Comparison of ENCODE assay signal across 14 cellular contexts in genomic region chr7:55437375-55437774, GRCh38.
A peak's percentile ranks its signal among the peaks of the same experiment; 100 is the strongest.
DNase-seq lines count a peak whose midpoint lies in the region; ATAC-seq, FAIRE-seq and TF ChIP-seq lines count a peak whose summit lies in the region.
"Had no signal": no experiment of that assay in that cellular context is flagged by ENCODE, and none has a peak within 500 bp of the region (broad histone marks: within the 10 kb centered on the region; RNA-seq: fewer than 3 reads in every experiment).

No MANE protein-coding gene starts in this region.

- TF ChIP-seq RAD21 in GM12878 (IDR thresholded peaks at IDR 0.05; ENCODE audit: insufficient read depth, low read depth, low read length), result no peak

- no peak for FAIRE-seq in GM12878 (lab: Jason Lieb, UNC)
- FAIRE-seq: GM18507, K562 had no signal

- no peaks in the 10 kb centered on the region for H3K27me3 ChIP-seq in GM12878 (replicated peaks in 1 of 2; ENCODE audit: control insufficient read depth in 2 of 2, insufficient read depth in 2 of 2, low read length in 1 of 2)
- H3K27me3 ChIP-seq: BLaER1 had no signal

- no peak overlapping the region for H3K4me3 Mint-ChIP-seq in activated CD4-positive, alpha-beta T cell treated with anti-CD3 and anti-CD28 coated beads, Interleukin-2, amount 10 ng/mL, durations not matched to agents 7 days and 5 days
- H3K4me3 Mint-ChIP-seq in activated CD4-positive, alpha-beta T cell treated with anti-CD3 and anti-CD28 coated beads for 36 hours, result no peak overlapping the region

- in situ Hi-C loops in GM12878 (cut with MboI), result loop anchor here (5.0 kb wide), 1 partner anchor 155 kb away; no protein-coding TSS in a partner anchor

- TF ChIP-seq POLR2A in GM12878 (IDR thresholded peaks at IDR 0.05; ENCODE audit: low read depth, low read length), result no peak

- H4K20me1 ChIP-seq in GM12878 (ENCODE audit: control insufficient read depth, insufficient read depth), result no peaks in the 10 kb centered on the region
- H4K20me1 ChIP-seq: BLaER1 had no signal

- no peak for ATAC-seq in activated CD4-positive, alpha-beta T cell treated with anti-CD3 and anti-CD28 coated beads for 36 hours
- no peak for ATAC-seq in GM12878
- ATAC-seq: K562 had no signal

- TF ChIP-seq EP300 in GM12878 (IDR thresholded peaks at IDR 0.05; ENCODE audit: borderline replicate concordance in 1 of 2, control insufficient read depth in 1 of 2, low read depth in 2 of 2, low read length in 2 of 2), result no peak

- H3K9me3 Mint-ChIP-seq in activated CD4-positive, alpha-beta T cell treated with anti-CD3 and anti-CD28 coated beads, Interleukin-2, amount 10 ng/mL, durations not matched to agents 7 days and 5 days, result no peaks in the 10 kb centered on the region
- no peaks in the 10 kb centered on the region for H3K9me3 Mint-ChIP-seq in activated CD4-positive, alpha-beta T cell treated with anti-CD3 and anti-CD28 coated beads for 36 hours (ENCODE audit: low read depth)

- H3K4me1 Mint-ChIP-seq in activated CD4-positive, alpha-beta T cell treated with anti-CD3 and anti-CD28 coated beads, Interleukin-2, amount 10 ng/mL, durations not matched to agents 7 days and 5 days, result peaks cover 59% of the 10 kb centered on the region
- H3K4me1 Mint-ChIP-seq in activated CD4-positive, alpha-beta T cell treated with anti-CD3 and anti-CD28 coated beads for 36 hours, result peaks cover 50% of the 10 kb centered on the region

- no peak overlapping the region for H3K4me2 ChIP-seq in GM12878 (ENCODE audit: control insufficient read depth, insufficient read depth)
- H3K4me2 ChIP-seq: BLaER1 had no signal

- no peaks in the 10 kb centered on the region for H3K9me3 ChIP-seq in GM12878 (replicated peaks; ENCODE audit: control insufficient read depth, insufficient read depth, low read length)
- H3K9me3 ChIP-seq: BLaER1 had no signal

- TF ChIP-seq CTCF in GM12878 (IDR thresholded peaks at IDR 0.05 in 2 of 3, conservative IDR thresholded peaks at IDR 0.05 in 1 of 3; ENCODE audit: control insufficient read depth in 2 of 3, extremely low read depth in 1 of 3, insufficient read depth in 1 of 3, low read depth in 3 of 3, low read length in 3 of 3), result no peak

- DNase-seq in activated CD4-positive, alpha-beta T cell treated with anti-CD3 and anti-CD28 coated beads, Interleukin-2, amount 10 ng/mL, durations not matched to agents 7 days and 5 days, result no peak
- DNase-seq in activated CD4-positive, alpha-beta T cell treated with anti-CD3 and anti-CD28 coated beads for 36 hours, result no peak
- DNase-seq in NCI-H82 (lab: John Stamatoyannopoulos, UW) (peak; percentile 46), GM12878 (ENCODE audit: low read depth, low spot score) (no peak), DMS53 (lab: John Stamatoyannopoulos, UW) (no peak), mesenteric fat pad (ENCODE audit: low spot score) (no peak), SHP77 treated with DMSO at 0.1 percent for 48 hours (lab: John Stamatoyannopoulos, UW) (no peak)
- DNase-seq: 8988T, AML-193, GF-D8, HCEC 1CT had no signal

- intact Hi-C loops in activated CD4-positive, alpha-beta T cell treated with anti-CD3 and anti-CD28 coated beads for 36 hours (cut with DNase I, micrococcal nuclease), result no loop called here
- intact Hi-C loops in GM12878 (cut with micrococcal nuclease; ENCODE audit: unreplicated experiment), result no loop called here

- H3K4me1 ChIP-seq in GM12878 (ENCODE audit: control insufficient read depth, insufficient read depth, low read length), result no peaks in the 10 kb centered on the region

- WGBS in GM12878 (ENCODE audit: insufficient coverage, insufficient replicate concordance, low lambda C conversion rate, missing lambda C conversion rate), result 94% methylated on average over 1 of the region's 1 CpG

- H3K27ac Mint-ChIP-seq in activated CD4-positive, alpha-beta T cell treated with anti-CD3 and anti-CD28 coated beads, Interleukin-2, amount 10 ng/mL, durations not matched to agents 7 days and 5 days, result peak overlapping the region; percentile 74
- no peak overlapping the region for H3K27ac Mint-ChIP-seq in activated CD4-positive, alpha-beta T cell treated with anti-CD3 and anti-CD28 coated beads for 36 hours

- SMC1A ChIA-PET in GM12878 (lab: Charles Lee; ENCODE audit: uncharacterized antibody, unreplicated experiment), result no interaction called here

- no peak overlapping the region for H3K27ac ChIP-seq in GM12878 (ENCODE audit: control insufficient read depth, insufficient read depth)
- H3K27ac ChIP-seq: BLaER1 had no signal

- no peak overlapping the region for H2AFZ ChIP-seq in GM12878 (ENCODE audit: control insufficient read depth, low read depth, low read length)

- peaks cover 0 to 1% of the 10 kb centered on the region in 2 experiments; a peak in 1 of 4 replicates for H3K36me3 ChIP-seq in GM12878 (ENCODE audit: control insufficient read depth in 2 of 2, insufficient read depth in 2 of 2, low read length in 1 of 2)
- H3K36me3 ChIP-seq: BLaER1 had no signal

- H3K27me3 Mint-ChIP-seq in activated CD4-positive, alpha-beta T cell treated with anti-CD3 and anti-CD28 coated beads, Interleukin-2, amount 10 ng/mL, durations not matched to agents 7 days and 5 days, result no peaks in the 10 kb centered on the region
- H3K27me3 Mint-ChIP-seq in activated CD4-positive, alpha-beta T cell treated with anti-CD3 and anti-CD28 coated beads for 36 hours, result no peaks in the 10 kb centered on the region

- H3K79me2 ChIP-seq in GM12878 (ENCODE audit: control insufficient read depth, insufficient read depth, low read length), result no peaks in the 10 kb centered on the region

- POLR2A ChIA-PET in activated CD4-positive, alpha-beta T cell treated with anti-CD3 and anti-CD28 coated beads, Interleukin-2, amount 10 ng/mL, durations not matched to agents 7 days and 5 days (lab: Charles Lee), result no interaction called here
- POLR2A ChIA-PET in activated CD4-positive, alpha-beta T cell treated with anti-CD3 and anti-CD28 coated beads for 36 hours (lab: Charles Lee), result no interaction called here
- POLR2A ChIA-PET in GM12878 (lab: Charles Lee), result no interaction called here

- RAD21 ChIA-PET in GM12878 (lab: Charles Lee; ENCODE audit: unreplicated experiment), result no interaction called here

- no peak overlapping the region for H3K9ac ChIP-seq in GM12878 (ENCODE audit: control insufficient read depth, insufficient read depth, low read length)
- H3K9ac ChIP-seq: BLaER1 had no signal

- TSS peak; percentile 34 for BruUV-seq in GM12878 (replicated peaks; lab: Mats Ljungman, UMichigan)

- CTCF ChIA-PET in activated CD4-positive, alpha-beta T cell treated with anti-CD3 and anti-CD28 coated beads, Interleukin-2, amount 10 ng/mL, durations not matched to agents 7 days and 5 days (lab: Charles Lee), result no interaction called here
- CTCF ChIA-PET in activated CD4-positive, alpha-beta T cell treated with anti-CD3 and anti-CD28 coated beads for 36 hours (lab: Charles Lee), result no interaction called here
- CTCF ChIA-PET in GM12878 (lab: Yijun Ruan, JAX), result no interaction called here

- peaks cover 4% of the 10 kb centered on the region for H3K36me3 Mint-ChIP-seq in activated CD4-positive, alpha-beta T cell treated with anti-CD3 and anti-CD28 coated beads, Interleukin-2, amount 10 ng/mL, durations not matched to agents 7 days and 5 days (ENCODE audit: low read depth)
- H3K36me3 Mint-ChIP-seq in activated CD4-positive, alpha-beta T cell treated with anti-CD3 and anti-CD28 coated beads for 36 hours (ENCODE audit: low read depth), result no peaks in the 10 kb centered on the region

- H3K4me3 ChIP-seq in GM12878, result no peak overlapping the region
- H3K4me3 ChIP-seq: BLaER1, K562 had no signal

TF ChIP-seq in GM12878, 131 proteins besides CTCF, POLR2A, EP300 and RAD21 (continues in another document):
- TF ChIP-seq BMI1 (IDR thresholded peaks at IDR 0.05; ENCODE audit: borderline replicate concordance) (no peak), SRF (IDR thresholded peaks at IDR 0.05; ENCODE audit: low read depth in 2 of 2, low read length in 2 of 2) (no peak), BCL11A (IDR thresholded peaks at IDR 0.05; ENCODE audit: low read depth, low read length) (no peak), ASH2L (IDR thresholded peaks at IDR 0.05; ENCODE audit: borderline replicate concordance, low read depth) (no peak), HDGF (IDR thresholded peaks at IDR 0.05) (no peak), KAT2A (conservative IDR thresholded peaks at IDR 0.05; ENCODE audit: control insufficient read depth, low read depth, low read length) (no peak), IRF4 (IDR thresholded peaks at IDR 0.05; ENCODE audit: low read depth, low read length) (no peak), MXI1 (IDR thresholded peaks at IDR 0.05; ENCODE audit: low read depth, low read length) (no peak), RELA (IDR thresholded peaks at IDR 0.05; ENCODE audit: borderline replicate concordance, partially characterized antibody) (no peak), NR2F1 (conservative IDR thresholded peaks at IDR 0.05) (no peak), SMAD5 (IDR thresholded peaks at IDR 0.05; ENCODE audit: low read depth) (no peak)
- TF ChIP-seq, protein P1, sequence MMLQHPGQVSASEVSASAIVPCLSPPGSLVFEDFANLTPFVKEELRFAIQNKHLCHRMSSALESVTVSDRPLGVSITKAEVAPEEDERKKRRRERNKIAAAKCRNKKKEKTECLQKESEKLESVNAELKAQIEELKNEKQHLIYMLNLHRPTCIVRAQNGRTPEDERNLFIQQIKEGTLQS (IDR thresholded peaks at IDR 0.05; ENCODE audit: borderline replicate concordance, extremely low read depth, low read depth, low read length), result no peak
- TF ChIP-seq, protein P2, sequence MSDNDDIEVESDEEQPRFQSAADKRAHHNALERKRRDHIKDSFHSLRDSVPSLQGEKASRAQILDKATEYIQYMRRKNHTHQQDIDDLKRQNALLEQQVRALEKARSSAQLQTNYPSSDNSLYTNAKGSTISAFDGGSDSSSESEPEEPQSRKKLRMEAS (IDR thresholded peaks at IDR 0.05; ENCODE audit: low read depth, low read length), result no peak
